14 cellular contexts compared by ENCODE assay signal in genomic region chr5:138563340-138564118, GRCh38. TPM values are rescaled to one million over a fixed set of nuclear protein-coding genes. Genes with fewer than 3 reads are reported as not detected.
DNase-seq lines count a peak whose midpoint lies in the region; ATAC-seq and TF ChIP-seq lines count a peak whose summit lies in the region.
"Had no signal": no experiment of that assay in that cellular context is flagged by ENCODE, and none has a peak within 500 bp of the region (broad histone marks: within the 10 kb centered on the region; RNA-seq: fewer than 3 reads in every experiment).

No MANE protein-coding gene starts in this region.

- no peak for DNase-seq in activated T-cell treated with anti-CD3 and anti-CD28 coated beads, Interleukin-2, amount 50 U/mL, for 24 hours
- DNase-seq in activated T-cell treated with anti-CD3 and anti-CD28 coated beads for 4 hours (no peak), natural killer cell (no peak), transverse colon (no peak), NCI-H526 (lab: John Stamatoyannopoulos, UW) (no peak)
- DNase-seq: dermis blood vessel endothelial cell; DND-41; NCI-H146; stimulated activated CD4-positive, alpha-beta T cell treated with anti-CD3 and anti-CD28 coated beads, Interleukin-15, amount 100 ng/mL, for 24 hours; trophoblast cell had no signal

- TF ChIP-seq POLR2A in transverse colon (IDR thresholded peaks at IDR 0.05) = no peak

- no peak overlapping the region for H3K4me3 Mint-ChIP-seq in activated T-cell treated with anti-CD3 and anti-CD28 coated beads, Interleukin-2, amount 50 U/mL, for 24 hours
- H3K4me3 Mint-ChIP-seq in IgD-negative memory B cell (no peak overlapping the region), natural killer cell (peak overlapping the region; percentile 10)
- H3K4me3 Mint-ChIP-seq in activated naive CD8-positive, alpha-beta T cell = peak overlapping the region; percentile 2
- H3K4me3 Mint-ChIP-seq: stimulated activated memory B cell treated with anti-CD40 and anti-IgM and Interleukin-4, amounts not matched to agents 10 μg/mL and 1 μg/mL and 100 μg/mL, for 72 hours had no signal

- TF ChIP-seq EP300 in transverse colon (IDR thresholded peaks at IDR 0.05; ENCODE audit: low read depth) = no peak

- no peak overlapping the region for H3K27ac ChIP-seq in transverse colon

- peaks cover 0 to 8% (median 0%) of the 10 kb centered on the region in 4 donors for H3K4me1 ChIP-seq in transverse colon

- H3K4me1 Mint-ChIP-seq in activated T-cell treated with anti-CD3 and anti-CD28 coated beads, Interleukin-2, amount 50 U/mL, for 24 hours (ENCODE audit: low read depth) = peaks cover 70% of the 10 kb centered on the region
- H3K4me1 Mint-ChIP-seq in IgD-negative memory B cell (peaks cover 4 to 16% (median 10%) of the 10 kb centered on the region in 3 donors), natural killer cell (peaks cover 73% of the 10 kb centered on the region in 2 donors)
- H3K4me1 Mint-ChIP-seq in activated naive CD8-positive, alpha-beta T cell (ENCODE audit: low read depth) = peaks cover 58% of the 10 kb centered on the region

- H3K9me3 ChIP-seq in transverse colon = no peaks in the 10 kb centered on the region

- no peaks in the 10 kb centered on the region for H3K27me3 ChIP-seq in transverse colon

- ATAC-seq in natural killer cell = no peak
- ATAC-seq in HG02973 (IDR thresholded peaks at IDR 0.05; ENCODE audit: unreplicated experiment) = no peak
- ATAC-seq: stimulated activated memory B cell treated with anti-CD40 and anti-IgM and Interleukin-4, amounts not matched to agents 10 μg/mL and 1 μg/mL and 100 μg/mL, for 72 hours had no signal

- H3K27ac Mint-ChIP-seq in activated T-cell treated with anti-CD3 and anti-CD28 coated beads, Interleukin-2, amount 50 U/mL, for 24 hours = peak overlapping the region; percentile 58
- H3K27ac Mint-ChIP-seq in IgD-negative memory B cell = peak overlapping the region in 2 of 3 donors; percentile 51 to 88
- H3K27ac Mint-ChIP-seq in activated naive CD8-positive, alpha-beta T cell = peak overlapping the region; percentile 84
- H3K27ac Mint-ChIP-seq in natural killer cell = peak overlapping the region; percentile 43 to 87
- H3K27ac Mint-ChIP-seq: stimulated activated memory B cell treated with anti-CD40 and anti-IgM and Interleukin-4, amounts not matched to agents 10 μg/mL and 1 μg/mL and 100 μg/mL, for 72 hours had no signal

- H3K36me3 ChIP-seq in transverse colon = peaks cover 0 to 75% (median 40%) of the 10 kb centered on the region in 4 donors

- intact Hi-C loops in natural killer cell (cut with micrococcal nuclease) (loop anchor here (10.0 kb wide), 1 partner anchor 821 kb away; the partner anchor contains the start of genes MZB1 and SLC23A1), transverse colon (cut with DNase I; ENCODE audit: low total_unique reads) (no loop called here)

- H3K36me3 Mint-ChIP-seq in activated T-cell treated with anti-CD3 and anti-CD28 coated beads, Interleukin-2, amount 50 U/mL, for 24 hours (ENCODE audit: low read depth) = peaks cover 95% of the 10 kb centered on the region
- peaks cover 2% of the 10 kb centered on the region for H3K36me3 Mint-ChIP-seq in IgD-negative memory B cell
- peaks cover 13% of the 10 kb centered on the region for H3K36me3 Mint-ChIP-seq in activated naive CD8-positive, alpha-beta T cell
- peaks cover 47% of the 10 kb centered on the region for H3K36me3 Mint-ChIP-seq in natural killer cell

- no peaks in the 10 kb centered on the region for H3K9me3 Mint-ChIP-seq in activated T-cell treated with anti-CD3 and anti-CD28 coated beads, Interleukin-2, amount 50 U/mL, for 24 hours
- H3K9me3 Mint-ChIP-seq in IgD-negative memory B cell (no peaks in the 10 kb centered on the region), natural killer cell (no peaks in the 10 kb centered on the region)
- H3K9me3 Mint-ChIP-seq in activated naive CD8-positive, alpha-beta T cell (ENCODE audit: low read depth) = no peaks in the 10 kb centered on the region
- H3K9me3 Mint-ChIP-seq: stimulated activated memory B cell treated with anti-CD40 and anti-IgM and Interleukin-4, amounts not matched to agents 10 μg/mL and 1 μg/mL and 100 μg/mL, for 72 hours had no signal

- WGBS in transverse colon (ENCODE audit: low coverage in 1 of 2), 2 donors = 64 to 85% methylated on average over 2 to 3 of the region's 3 CpGs

- in situ Hi-C loops in transverse colon (cut with MboI; ENCODE audit: low pct_ligation_motif_present in 1 of 4, low pct_unique_long_range_greater_than_20kb in 1 of 4, low sequenced_read_pairs in 3 of 4) = no loop called here

- H3K27me3 Mint-ChIP-seq in activated T-cell treated with anti-CD3 and anti-CD28 coated beads, Interleukin-2, amount 50 U/mL, for 24 hours = no peaks in the 10 kb centered on the region
- H3K27me3 Mint-ChIP-seq in IgD-negative memory B cell (no peaks in the 10 kb centered on the region), natural killer cell (ENCODE audit: low read depth in 2 of 2) (no peaks in the 10 kb centered on the region)
- no peaks in the 10 kb centered on the region for H3K27me3 Mint-ChIP-seq in activated naive CD8-positive, alpha-beta T cell
- H3K27me3 Mint-ChIP-seq: stimulated activated memory B cell treated with anti-CD40 and anti-IgM and Interleukin-4, amounts not matched to agents 10 μg/mL and 1 μg/mL and 100 μg/mL, for 72 hours had no signal

- no peak for TF ChIP-seq CTCF in natural killer cell (IDR thresholded peaks at IDR 0.05)
- no peak for TF ChIP-seq CTCF in transverse colon (IDR thresholded peaks at IDR 0.05)

- H3K4me3 ChIP-seq in transverse colon = no peak overlapping the region

RNA-seq across cellular contexts. Expression of gene HSPA9, which starts 11.7 kb away (rescaled TPM):
- 126 TPM for polyA plus RNA-seq in IgD-negative memory B cell
- total RNA-seq in natural killer cell (100 to 1,000 TPM; 272 to 308 (median 308) TPM), transverse colon (100 to 1,000 TPM in 3 of 4 donors, 10 to 100 TPM in 1; 82.7 to 236 (median 175) TPM)

RNA-seq across cellular contexts. Expression of gene ETF1, which starts 20.5 kb away (rescaled TPM):
- polyA plus RNA-seq in IgD-negative memory B cell = 32.0 TPM
- total RNA-seq in natural killer cell (100 to 1,000 TPM; 135 to 189 (median 136) TPM), transverse colon (10 to 100 TPM; 39.8 to 66.6 (median 54.1) TPM)

Comparison
In these comparisons a context has a peak if more than half of its experiments do, and no peak if none do; other contexts are left out.
1. H3K4me3 Mint-ChIP-seq: peak in activated naive CD8-positive, alpha-beta T cell (single experiment) and natural killer cell (single experiment); none in activated T-cell treated with anti-CD3 and anti-CD28 coated beads, Interleukin-2, amount 50 U/mL, for 24 hours (single experiment) and IgD-negative memory B cell (0 of 4).
2. Peak in every context shown above with its lines, with median percentiles within 50 percentile points of each other: H3K27ac Mint-ChIP-seq.